ENCODE assay signal across 1 cellular context in the genomic region with DNA sequence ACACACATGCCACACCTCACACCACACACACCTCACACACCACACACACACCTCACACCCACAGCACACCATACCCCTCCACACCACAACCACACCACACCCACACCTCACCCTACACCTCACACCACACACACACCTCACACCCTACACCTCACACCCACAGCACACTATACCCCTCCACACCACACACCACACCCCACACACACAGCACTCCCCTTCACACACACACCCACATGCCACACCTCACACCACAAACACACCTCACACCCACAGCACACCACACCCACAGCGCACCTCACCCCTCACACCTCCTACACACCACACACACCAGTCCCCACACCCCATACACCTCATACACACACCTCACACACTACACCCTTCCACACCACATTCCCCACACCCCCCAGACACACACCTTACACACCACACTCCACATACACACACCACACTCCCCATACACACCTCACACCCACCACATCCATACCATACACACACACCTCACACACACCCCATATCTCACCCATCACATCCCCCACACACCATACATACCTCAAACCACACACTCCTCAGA.
A peak's percentile ranks its signal among the peaks of the same experiment; 100 is the strongest.
TF ChIP-seq lines count a peak whose summit lies in the region.

No MANE protein-coding gene starts in this region.

TF ChIP-seq in HepG2, 621 proteins besides CTCF, POLR2A, EP300 and RAD21 (continued from another document):
- TF ChIP-seq, protein P1, sequence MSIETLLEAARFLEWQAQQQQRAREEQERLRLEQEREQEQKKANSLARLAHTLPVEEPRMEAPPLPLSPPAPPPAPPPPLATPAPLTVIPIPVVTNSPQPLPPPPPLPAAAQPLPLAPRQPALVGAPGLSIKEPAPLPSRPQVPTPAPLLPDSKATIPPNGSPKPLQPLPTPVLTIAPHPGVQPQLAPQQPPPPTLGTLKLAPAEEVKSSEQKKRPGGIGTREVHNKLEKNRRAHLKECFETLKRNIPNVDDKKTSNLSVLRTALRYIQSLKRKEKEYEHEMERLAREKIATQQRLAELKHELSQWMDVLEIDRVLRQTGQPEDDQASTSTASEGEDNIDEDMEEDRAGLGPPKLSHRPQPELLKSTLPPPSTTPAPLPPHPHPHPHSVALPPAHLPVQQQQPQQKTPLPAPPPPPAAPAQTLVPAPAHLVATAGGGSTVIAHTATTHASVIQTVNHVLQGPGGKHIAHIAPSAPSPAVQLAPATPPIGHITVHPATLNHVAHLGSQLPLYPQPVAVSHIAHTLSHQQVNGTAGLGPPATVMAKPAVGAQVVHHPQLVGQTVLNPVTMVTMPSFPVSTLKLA (IDR thresholded peaks at IDR 0.05), result 0 out of 2 replicates have a peak, but pooled peaks have one; percentile 6
TF ChIP-seq in HepG2: peak in this region for 4.
